Comparison of ENCODE assay signal across 2 cellular contexts in genomic region chr7:128893251-128894100, GRCh38.
TF ChIP-seq lines count a peak whose summit lies in the region.

No MANE protein-coding gene starts in this region.

TF ChIP-seq in SK-N-SH, 30 proteins besides CTCF, POLR2A, EP300 and RAD21 (continued from another document):
- TF ChIP-seq MEF2A (IDR thresholded peaks at IDR 0.05; ENCODE audit: borderline replicate concordance, low read depth) (no peak), SIN3A (IDR thresholded peaks at IDR 0.05; ENCODE audit: borderline replicate concordance, low read depth, low read length) (no peak), FOXJ3 (CRISPR knock-in tag; IDR thresholded peaks at IDR 0.05) (no peak), GABPA (IDR thresholded peaks at IDR 0.05; ENCODE audit: low read depth) (no peak)

TF ChIP-seq in SK-N-SH treated with all-trans-retinoic acid at 6 μM for 48 hours, 23 proteins besides CTCF, POLR2A, EP300 and RAD21 (continued from another document):
- TF ChIP-seq PPARA (CRISPR knock-in tag; IDR thresholded peaks at IDR 0.05; ENCODE audit: borderline replicate concordance) (no peak), TOX (CRISPR knock-in tag; IDR thresholded peaks at IDR 0.05; ENCODE audit: borderline replicate concordance) (no peak), CSDC2 (CRISPR knock-in tag; IDR thresholded peaks at IDR 0.05) (no peak), RARB (CRISPR knock-in tag; IDR thresholded peaks at IDR 0.05) (no peak), ZNF70 (CRISPR knock-in tag; IDR thresholded peaks at IDR 0.05) (no peak), ZFP30 (CRISPR knock-in tag; IDR thresholded peaks at IDR 0.05) (no peak), ZFP3 (CRISPR knock-in tag; IDR thresholded peaks at IDR 0.05) (no peak), CSRNP3 (CRISPR knock-in tag; IDR thresholded peaks at IDR 0.05) (no peak), POU6F1 (CRISPR knock-in tag; IDR thresholded peaks at IDR 0.05; ENCODE audit: borderline replicate concordance, low read depth) (no peak), ESRRG (CRISPR knock-in tag; IDR thresholded peaks at IDR 0.05) (no peak), BACH2 (CRISPR knock-in tag; IDR thresholded peaks at IDR 0.05; ENCODE audit: borderline replicate concordance) (no peak), SNAI2 (CRISPR knock-in tag; IDR thresholded peaks at IDR 0.05) (no peak)
